23 cellular contexts compared by ENCODE assay signal in the genomic region with DNA sequence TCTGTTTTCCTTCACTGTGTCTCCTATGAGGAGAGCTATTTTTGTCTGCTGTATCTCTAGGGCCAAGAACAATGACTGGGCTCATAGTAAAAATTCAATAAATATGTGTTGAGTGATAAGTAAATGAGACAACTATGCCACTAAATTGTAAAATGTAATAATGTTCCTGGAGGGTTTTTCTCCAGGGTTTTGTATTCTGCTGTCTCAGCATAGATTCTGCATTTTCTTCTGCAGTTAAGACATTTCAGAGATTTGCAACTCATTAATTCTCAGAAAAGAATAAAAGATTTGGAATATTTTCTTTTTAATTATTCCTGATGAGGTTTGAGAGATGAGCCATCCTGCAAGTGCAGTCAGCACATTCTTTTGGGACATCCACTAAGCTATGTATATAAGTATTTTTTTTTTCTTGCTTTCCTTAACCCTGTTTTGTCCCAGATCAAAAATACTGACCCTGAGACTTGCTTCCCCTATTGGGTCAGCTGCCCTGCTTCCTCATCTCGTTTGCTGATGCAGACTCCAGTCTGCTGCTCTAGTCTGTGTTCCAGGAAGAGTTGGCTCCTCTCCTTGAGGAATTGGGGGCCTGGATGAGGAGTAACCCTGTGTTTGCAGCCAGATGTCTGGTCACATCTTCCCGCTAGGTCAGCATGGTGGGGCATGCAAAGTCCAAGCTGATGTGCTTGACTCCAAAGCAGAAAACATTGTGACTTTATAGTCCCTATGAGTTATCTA.
A peak's percentile ranks its signal among the peaks of the same experiment; 100 is the strongest.
DNase-seq lines count a peak whose midpoint lies in the region; ATAC-seq and TF ChIP-seq lines count a peak whose summit lies in the region.
"Had no signal": no experiment of that assay in that cellular context is flagged by ENCODE, and none has a peak within 500 bp of the region (broad histone marks: within the 10 kb centered on the region; RNA-seq: fewer than 3 reads in every experiment).

No MANE protein-coding gene starts in this region.

- peaks cover 0 to 22% (median 9%) of the 10 kb centered on the region in 9 donors for H3K4me1 ChIP-seq in heart right ventricle
- H3K4me1 ChIP-seq in neuronal stem cell (ENCODE audit: control insufficient read depth in 2 of 2, insufficient read depth in 1 of 2, low read depth in 1 of 2, low read length in 2 of 2): no peaks in the 10 kb centered on the region
- peaks cover 0 to 3% (median 0%) of the 10 kb centered on the region in 4 donors for H3K4me1 ChIP-seq in transverse colon
- H3K4me1 ChIP-seq in Karpas-422 (ENCODE audit: low read length): no peaks in the 10 kb centered on the region

- H3K9me3 ChIP-seq in heart right ventricle: no peaks in the 10 kb centered on the region
- no peaks in the 10 kb centered on the region for H3K9me3 ChIP-seq in neuronal stem cell (replicated peaks in 1 of 2; ENCODE audit: control insufficient read depth in 2 of 2, insufficient read depth in 1 of 2, low read depth in 1 of 2, low read length in 2 of 2)
- no peaks in the 10 kb centered on the region for H3K9me3 ChIP-seq in transverse colon
- no peaks in the 10 kb centered on the region for H3K9me3 ChIP-seq in WERI-Rb-1 (ENCODE audit: severe bottlenecking)
- H3K9me3 ChIP-seq in Karpas-422 (ENCODE audit: low read length): no peaks in the 10 kb centered on the region

- H3K9me2 ChIP-seq in Karpas-422 (replicated peaks; ENCODE audit: insufficient read depth, low read length): no peaks in the 10 kb centered on the region

- no peak for TF ChIP-seq POLR2A in transverse colon (IDR thresholded peaks at IDR 0.05)

- no peak overlapping the region for H4K8ac ChIP-seq in neuronal stem cell (ENCODE audit: low read depth, low read length)

- H3K4me2 ChIP-seq in neuronal stem cell (ENCODE audit: insufficient read depth, low read length, poor library complexity, severe bottlenecking) (no peak overlapping the region), Karpas-422 (ENCODE audit: low read depth, low read length, poor library complexity, severe bottlenecking) (no peak overlapping the region)
- H3K4me2 ChIP-seq: KMS-11, PC-9 had no signal

- WGBS in heart right ventricle, 2 donors: 51 to 55% methylated on average over 2 of the region's 2 CpGs
- WGBS in neuronal stem cell (ENCODE audit: extremely low coverage in 2 of 2, insufficient read length in 2 of 2, insufficient replicate concordance in 1 of 2), 2 donors: no CpG with 5 or more reads among the region's 2 CpGs
- WGBS in transverse colon (ENCODE audit: low coverage in 1 of 2), 2 donors: 48% methylated on average over 2 of the region's 2 CpGs; no CpG with 5 or more reads in 1 of the 2 donors

- TF ChIP-seq EP300 in transverse colon (IDR thresholded peaks at IDR 0.05; ENCODE audit: low read depth): no peak

- no peaks in the 10 kb centered on the region for H3K79me1 ChIP-seq in neuronal stem cell (ENCODE audit: low read depth, low read length)

- no peak overlapping the region for H3K9ac ChIP-seq in neuronal stem cell (ENCODE audit: low read depth, low read length, poor library complexity)
- no peak overlapping the region for H3K9ac ChIP-seq in Karpas-422 (ENCODE audit: low read length)
- H3K9ac ChIP-seq: KMS-11 had no signal

- DNase-seq in Right ventricle myocardium inferior (ENCODE audit: missing footprints) (peak; percentile 71), cardiac septum (ENCODE audit: low spot score) (no peak), heart right ventricle (peak in 1 of 2 donors; percentile 28), neuronal stem cell (ENCODE audit: low spot score) (no peak), transverse colon (peak; percentile 12), WERI-Rb-1 (no peak), Karpas-422 (no peak)
- DNase-seq: activated CD4-positive, alpha-beta T cell treated with anti-CD3 and anti-CD28 coated beads for 36 hours; activated T-cell treated with anti-CD3 and anti-CD28 coated beads for 4 hours; CD4-positive, alpha-beta memory T cell; cortex of kidney; effector memory CD8-positive, alpha-beta T cell; glutamatergic neuron; naive B cell; NCI-H1417 treated with DMSO at 0.1 percent for 48 hours; NCI-H2081; NCI-H2227 treated with DMSO at 0.1 percent for 48 hours; NCI-H526; PC-9; small intestine; stimulated activated naive B cell treated with anti-CD40 and anti-IgM and Interleukin-4, amounts not matched to agents 10 μg/mL and 1 μg/mL and 100 μg/mL, for 72 hours had no signal

- H2AK5ac ChIP-seq in neuronal stem cell (ENCODE audit: low read depth, low read length): no peak overlapping the region

- H3K18ac ChIP-seq in neuronal stem cell (ENCODE audit: low read length): no peak overlapping the region

- TF ChIP-seq CTCF in heart right ventricle (IDR thresholded peaks at IDR 0.05): no peak
- TF ChIP-seq CTCF in transverse colon (IDR thresholded peaks at IDR 0.05): no peak
- TF ChIP-seq CTCF in WERI-Rb-1 (IDR thresholded peaks at IDR 0.05; ENCODE audit: low read depth, low read length): no peak

- in situ Hi-C loops in transverse colon (cut with MboI; ENCODE audit: low pct_ligation_motif_present in 1 of 4, low pct_unique_long_range_greater_than_20kb in 1 of 4, low sequenced_read_pairs in 3 of 4): no loop called here

- intact Hi-C loops in Right ventricle myocardium inferior (cut with DNase I): no loop called here
- intact Hi-C loops in cardiac septum (cut with DNase I): no loop called here
- intact Hi-C loops in heart right ventricle (cut with DNase I): no loop called here
- intact Hi-C loops in transverse colon (cut with DNase I; ENCODE audit: low total_unique reads): no loop called here

- H3K4ac ChIP-seq in neuronal stem cell (ENCODE audit: low read length): no peak overlapping the region

- H2BK5ac ChIP-seq in neuronal stem cell (ENCODE audit: low read length): no peak overlapping the region

- H4K91ac ChIP-seq in neuronal stem cell (ENCODE audit: low read depth, low read length, poor library complexity): no peak overlapping the region

- H4K20me1 ChIP-seq in Karpas-422 (ENCODE audit: insufficient read depth, low read depth, low read length): no peaks in the 10 kb centered on the region

- no peaks in the 10 kb centered on the region for H3K27me3 ChIP-seq in heart right ventricle
- H3K27me3 ChIP-seq in neuronal stem cell (ENCODE audit: control insufficient read depth in 3 of 3, insufficient read depth in 3 of 3, low read depth in 1 of 3, low read length in 3 of 3): no peaks in the 10 kb centered on the region
- no peaks in the 10 kb centered on the region for H3K27me3 ChIP-seq in transverse colon
- no peaks in the 10 kb centered on the region for H3K27me3 ChIP-seq in WERI-Rb-1 (ENCODE audit: insufficient read depth, low read depth, severe bottlenecking)
- H3K27me3 ChIP-seq in Karpas-422 (ENCODE audit: low read length): no peaks in the 10 kb centered on the region

- no peaks in the 10 kb centered on the region for H3K36me3 ChIP-seq in heart right ventricle
- no peaks in the 10 kb centered on the region for H3K36me3 ChIP-seq in neuronal stem cell (replicated peaks in 1 of 2; ENCODE audit: control insufficient read depth in 2 of 2, insufficient read depth in 2 of 2, low read length in 2 of 2)
- H3K36me3 ChIP-seq in transverse colon: no peaks in the 10 kb centered on the region
- no peaks in the 10 kb centered on the region for H3K36me3 ChIP-seq in WERI-Rb-1
- no peaks in the 10 kb centered on the region for H3K36me3 ChIP-seq in Karpas-422 (ENCODE audit: insufficient read depth, low read length)

- ATAC-seq in Right ventricle myocardium inferior (peak; percentile 83), heart right ventricle (peak in 7 of 8 donors; percentile 35 to 83 (median 76)), GM19397 (IDR thresholded peaks at IDR 0.05; ENCODE audit: unreplicated experiment) (no peak)
- ATAC-seq: activated CD4-positive, alpha-beta T cell treated with anti-CD3 and anti-CD28 coated beads for 36 hours; effector memory CD8-positive, alpha-beta T cell; stimulated activated naive B cell treated with anti-CD40 and anti-IgM and Interleukin-4, amounts not matched to agents 10 μg/mL and 1 μg/mL and 100 μg/mL, for 72 hours had no signal

- H2BK120ac ChIP-seq in neuronal stem cell (ENCODE audit: low read depth, low read length): no peak overlapping the region

- no peak overlapping the region for H2BK12ac ChIP-seq in neuronal stem cell (ENCODE audit: low read length)

- H3K79me2 ChIP-seq in Karpas-422 (ENCODE audit: low read length): no peaks in the 10 kb centered on the region

- no peak overlapping the region for H2AFZ ChIP-seq in neuronal stem cell (ENCODE audit: low read length)
- no peak overlapping the region for H2AFZ ChIP-seq in Karpas-422 (ENCODE audit: low read length)
- H2AFZ ChIP-seq: PC-9 had no signal

- H3K27ac ChIP-seq in heart right ventricle: peak overlapping the region in 4 of 10 donors; percentile 24 to 81 (median 32)
- no peak overlapping the region for H3K27ac ChIP-seq in neuronal stem cell (replicated peaks; ENCODE audit: low read length)
- H3K27ac ChIP-seq in transverse colon: no peak overlapping the region
- no peak overlapping the region for H3K27ac ChIP-seq in WERI-Rb-1
- H3K27ac ChIP-seq in Karpas-422 (ENCODE audit: low read length): no peak overlapping the region
- H3K27ac ChIP-seq: KMS-11, PC-9 had no signal

- H3K4me3 ChIP-seq in heart right ventricle (no peak overlapping the region), neuronal stem cell (ENCODE audit: low read length in 2 of 2) (no peak overlapping the region), transverse colon (no peak overlapping the region), WERI-Rb-1 (ENCODE audit: low read depth, low read length) (no peak overlapping the region), Karpas-422 (ENCODE audit: low read length) (no peak overlapping the region)
- H3K4me3 ChIP-seq: PC-9 had no signal

- H3K23ac ChIP-seq in neuronal stem cell (ENCODE audit: low read depth, low read length, poor library complexity): no peak overlapping the region

- H3K14ac ChIP-seq in neuronal stem cell (ENCODE audit: low read length): peak overlapping the region; percentile 58

- no peak overlapping the region for H2BK15ac ChIP-seq in neuronal stem cell (ENCODE audit: low read length)

Comparison
In these comparisons a context has a peak if more than half of its experiments do, and no peak if none do; other contexts are left out.
1. DNase-seq: peak in Right ventricle myocardium inferior (single experiment) and transverse colon (single experiment); none in cardiac septum (single experiment), neuronal stem cell (single experiment), WERI-Rb-1 (single experiment) and Karpas-422 (single experiment).